ENCODE assay signal across 11 cellular contexts in genomic region chr13:113123226-113124150, GRCh38. TPM values are rescaled to one million over a fixed set of nuclear protein-coding genes. Genes with fewer than 3 reads are reported as not detected.
DNase-seq lines count a peak whose midpoint lies in the region; ATAC-seq and TF ChIP-seq lines count a peak whose summit lies in the region.
"Had no signal": no experiment of that assay in that cellular context is flagged by ENCODE, and none has a peak within 500 bp of the region (broad histone marks: within the 10 kb centered on the region; RNA-seq: fewer than 3 reads in every experiment).

No MANE protein-coding gene starts in this region.

- no peak overlapping the region for H3K9ac ChIP-seq in mammary epithelial cell (ENCODE audit: insufficient read depth, low read length)

- intact Hi-C loops in breast epithelium (cut with DNase I; ENCODE audit: low total_unique reads) (no loop called here), mammary epithelial cell (cut with micrococcal nuclease) (no loop called here), upper lobe of right lung (cut with DNase I) (no loop called here), natural killer cell (cut with micrococcal nuclease) (no loop called here)

- peak; percentile 49 for ATAC-seq in WTC11
- ATAC-seq in left lobe of liver: peak; percentile 32
- ATAC-seq in upper lobe of right lung: no peak
- ATAC-seq in natural killer cell: no peak
- no peak for ATAC-seq in HG03135 (IDR thresholded peaks at IDR 0.05; ENCODE audit: unreplicated experiment)

- no peaks in the 10 kb centered on the region for H4K20me1 ChIP-seq in mammary epithelial cell (ENCODE audit: insufficient read depth, low read length)

- TF ChIP-seq POLR2A in breast epithelium (IDR thresholded peaks at IDR 0.05): no peak

- no peaks in the 10 kb centered on the region; the same call in 1 of the 2 replicates for H3K27me3 Mint-ChIP-seq in WTC11 (ENCODE audit: low read depth)
- H3K27me3 Mint-ChIP-seq in natural killer cell (ENCODE audit: low read depth in 2 of 2): peaks cover 13 to 20% of the 10 kb centered on the region in 2 donors

- DNase-seq in breast epithelium (ENCODE audit: low spot score in 2 of 2) (peak in 1 of 2 donors; percentile 27), mammary epithelial cell (no peak), WTC11 (ENCODE audit: low spot score) (peak; percentile 53), left lobe of liver (ENCODE audit: low spot score) (peak; percentile 50), upper lobe of right lung (no peak), natural killer cell (no peak)
- DNase-seq in activated CD8-positive, alpha-beta memory T cell treated with anti-CD3 and anti-CD28 coated beads for 24 hours: no peak
- DNase-seq: NCI-H1105 had no signal

- H3K9me3 Mint-ChIP-seq in WTC11: no peaks in the 10 kb centered on the region
- no peaks in the 10 kb centered on the region for H3K9me3 Mint-ChIP-seq in natural killer cell
- H3K9me3 Mint-ChIP-seq: dendritic cell treated with granulocyte-macrophage colony-stimulating factor and Interleukin-4, amounts not matched to agents 40 ng/mL and 50 ng/mL, for 4 days had no signal

- H3K9me3 ChIP-seq in breast epithelium (no peaks in the 10 kb centered on the region), mammary epithelial cell (replicated peaks; ENCODE audit: insufficient read depth, low read length) (no peaks in the 10 kb centered on the region), upper lobe of right lung (no peaks in the 10 kb centered on the region)

- dilution Hi-C loops in mammary epithelial cell (cut with HindIII; ENCODE audit: low sequenced_read_pairs): no loop called here

- TF ChIP-seq CTCF in breast epithelium (IDR thresholded peaks at IDR 0.05) (no peak), mammary epithelial cell (conservative IDR thresholded peaks at IDR 0.05 in 1 of 2, IDR thresholded peaks at IDR 0.05 in 1 of 2; ENCODE audit: extremely low read depth in 1 of 2, insufficient read depth in 1 of 2, low read depth in 1 of 2, low read length in 2 of 2) (no peak), WTC11 (IDR thresholded peaks at IDR 0.05) (0 out of 2 replicates have a peak, but pooled peaks have one; percentile 30), upper lobe of right lung (IDR thresholded peaks at IDR 0.05) (no peak), natural killer cell (IDR thresholded peaks at IDR 0.05) (no peak)

- CTCF ChIA-PET in mammary epithelial cell (lab: Charles Lee; ENCODE audit: low non-redundant PET) (no interaction called here), WTC11 (lab: Charles Lee) (interaction anchor here (0.6 to 2.8 kb wide), 9 partner anchors 10 to 192 kb away, joined by 3 to 14 read pairs (median 3); partner anchors contain the start of gene CUL4A)

- H3K4me1 ChIP-seq in breast epithelium (no peaks in the 10 kb centered on the region), mammary epithelial cell (ENCODE audit: insufficient read depth, low read length) (no peaks in the 10 kb centered on the region), upper lobe of right lung (no peaks in the 10 kb centered on the region)

- H3K79me2 ChIP-seq in mammary epithelial cell (ENCODE audit: insufficient read depth, low read length): no peaks in the 10 kb centered on the region

- H3K27ac ChIP-seq in breast epithelium (peak overlapping the region in 1 of 2 donors; percentile 48), mammary epithelial cell (ENCODE audit: insufficient read depth, low read depth, low read length) (no peak overlapping the region), upper lobe of right lung (peak overlapping the region; percentile 47)

- in situ Hi-C loops in mammary epithelial cell (cut with MboI; ENCODE audit: low sequenced_read_pairs in 2 of 2): no loop called here

- POLR2A ChIA-PET in WTC11 (lab: Charles Lee): no interaction called here

- peak overlapping the region; percentile 25 to 55 (median 32) for H3K4me3 ChIP-seq in breast epithelium
- H3K4me3 ChIP-seq in mammary epithelial cell (replicated peaks in 1 of 3; ENCODE audit: insufficient read depth in 1 of 3, low read depth in 2 of 3, low read length in 3 of 3): no peak overlapping the region
- peak overlapping the region; percentile 38 for H3K4me3 ChIP-seq in upper lobe of right lung

- H3K4me2 ChIP-seq in mammary epithelial cell (ENCODE audit: insufficient read depth, low read depth, low read length): no peak overlapping the region

- no peaks in the 10 kb centered on the region for H3K36me3 ChIP-seq in breast epithelium
- no peaks in the 10 kb centered on the region for H3K36me3 ChIP-seq in mammary epithelial cell (ENCODE audit: insufficient read depth, low read length)
- H3K36me3 ChIP-seq in upper lobe of right lung: no peaks in the 10 kb centered on the region

- no peak overlapping the region for H2AFZ ChIP-seq in mammary epithelial cell (ENCODE audit: low read depth, low read length)

- H3K27ac Mint-ChIP-seq in WTC11: no peak overlapping the region
- no peak overlapping the region for H3K27ac Mint-ChIP-seq in natural killer cell
- H3K27ac Mint-ChIP-seq: dendritic cell treated with granulocyte-macrophage colony-stimulating factor and Interleukin-4, amounts not matched to agents 40 ng/mL and 50 ng/mL, for 4 days had no signal

- peaks cover 12% of the 10 kb centered on the region for H3K4me1 Mint-ChIP-seq in WTC11
- H3K4me1 Mint-ChIP-seq in natural killer cell: no peaks in the 10 kb centered on the region

- H3K36me3 Mint-ChIP-seq in WTC11 (no peaks in the 10 kb centered on the region), natural killer cell (no peaks in the 10 kb centered on the region)

- H3K27me3 ChIP-seq in breast epithelium (no peaks in the 10 kb centered on the region), mammary epithelial cell (ENCODE audit: insufficient read depth, low read length) (no peaks in the 10 kb centered on the region), upper lobe of right lung (no peaks in the 10 kb centered on the region)

- H3K4me3 Mint-ChIP-seq in WTC11: no peak overlapping the region
- no peak overlapping the region for H3K4me3 Mint-ChIP-seq in natural killer cell
- H3K4me3 Mint-ChIP-seq: dendritic cell treated with granulocyte-macrophage colony-stimulating factor and Interleukin-4, amounts not matched to agents 40 ng/mL and 50 ng/mL, for 4 days had no signal

- 80% methylated on average over 13 of the region's 26 CpGs for WGBS in mammary epithelial cell (ENCODE audit: low coverage, missing lambda C conversion rate)

- no TSS peak for BruUV-seq in mammary epithelial cell (replicated peaks; lab: Mats Ljungman, UMichigan)

TF ChIP-seq in WTC11, 78 proteins besides CTCF, POLR2A, EP300 and RAD21:
- TF ChIP-seq NFE2L1 (CRISPR knock-in tag; IDR thresholded peaks at IDR 0.05): no peak
- no peak for TF ChIP-seq RELA (CRISPR knock-in tag; IDR thresholded peaks at IDR 0.05; ENCODE audit: borderline replicate concordance)
- TF ChIP-seq JAZF1 (CRISPR knock-in tag; IDR thresholded peaks at IDR 0.05): no peak

RNA-seq across cellular contexts. Expression of gene F10, which starts 0.9 kb away (rescaled TPM):
- total RNA-seq in breast epithelium (10 to 100 TPM in 1 of 3 donors, 1 to 10 TPM in 2; 5.1 to 63.2 (median 8.2) TPM), mammary epithelial cell (not detected), WTC11 (2021) (0.87 to 2.8 TPM (median 2.6 TPM) in 3 replicates), left lobe of liver (124 TPM), upper lobe of right lung (7.9 TPM), natural killer cell (not detected)
- polyA plus RNA-seq in mammary epithelial cell: not detected
- not detected for polyA minus RNA-seq in mammary epithelial cell

RNA-seq across cellular contexts. Expression of gene F7, which starts 17.9 kb away (rescaled TPM):
- total RNA-seq in breast epithelium (under 1 TPM; 0.15 to 0.48 (median 0.33) TPM), mammary epithelial cell (not detected), WTC11 (2021) (0.26 to 1.5 TPM (median 1.3 TPM) in 3 replicates), left lobe of liver (99.6 TPM), upper lobe of right lung (0.61 TPM), natural killer cell (under 1 TPM in 2 of 3 donors, not detected in 1; 0.25 to 0.91 TPM)
- not detected for polyA plus RNA-seq in mammary epithelial cell
- not detected for polyA minus RNA-seq in mammary epithelial cell

RNA-seq across cellular contexts. Expression of gene PROZ, which starts 35.0 kb away (rescaled TPM):
- total RNA-seq in breast epithelium: not detected
- total RNA-seq in mammary epithelial cell: not detected
- not detected for polyA plus RNA-seq in mammary epithelial cell
- not detected for polyA minus RNA-seq in mammary epithelial cell
- not detected in 3 replicates for total RNA-seq in WTC11 (2021)
- total RNA-seq in left lobe of liver: 50.2 TPM
- not detected for total RNA-seq in upper lobe of right lung
- total RNA-seq in natural killer cell: under 1 TPM in 1 of 3 donors, not detected in 2; 0.82 TPM
- total RNA-seq: mucosa of gallbladder had no signal

Comparison
In these comparisons a context has a peak if more than half of its experiments do, and no peak if none do; other contexts are left out.
1. H3K4me3 ChIP-seq: peak in breast epithelium (3 of 3) and upper lobe of right lung (single experiment); none in mammary epithelial cell (0 of 3).
2. DNase-seq: peak in WTC11 (single experiment) and left lobe of liver (single experiment); none in mammary epithelial cell (single experiment), upper lobe of right lung (single experiment), natural killer cell (single experiment) and activated CD8-positive, alpha-beta memory T cell treated with anti-CD3 and anti-CD28 coated beads for 24 hours (single experiment).
3. ATAC-seq: peak in WTC11 (single experiment) and left lobe of liver (single experiment); none in upper lobe of right lung (single experiment), natural killer cell (0 of 3) and HG03135 (single experiment).
4. RNA of gene F7, which starts 17.9 kb away (total RNA-seq): 99.6 TPM in left lobe of liver (single experiment); 0.61 TPM in upper lobe of right lung (single experiment), 0.15 to 0.48 TPM in breast epithelium, 0.26 to 1.5 TPM in WTC11, 0.25 to 0.91 TPM in natural killer cell and not detected in mammary epithelial cell; every median in the first group is over 10 times any median in the second.
5. RNA of gene PROZ, which starts 35.0 kb away (total RNA-seq): 50.2 TPM in left lobe of liver (single experiment); 0.82 TPM in natural killer cell, not detected in WTC11, not detected in breast epithelium, not detected in mammary epithelial cell and not detected in upper lobe of right lung (single experiment); every median in the first group is over 10 times any median in the second.